10 cellular contexts compared by ENCODE assay signal in genomic region chr2:85712849-85713612, GRCh38. TPM values are rescaled to one million over a fixed set of nuclear protein-coding genes. Genes with fewer than 3 reads are reported as not detected.
DNase-seq lines count a peak whose midpoint lies in the region; ATAC-seq and TF ChIP-seq lines count a peak whose summit lies in the region.
"Had no signal": no experiment of that assay in that cellular context is flagged by ENCODE, and none has a peak within 500 bp of the region (broad histone marks: within the 10 kb centered on the region; RNA-seq: fewer than 3 reads in every experiment).

No MANE protein-coding gene starts in this region.

- no peaks in the 10 kb centered on the region for H3K27me3 ChIP-seq in breast epithelium
- peaks cover 3% of the 10 kb centered on the region for H3K27me3 ChIP-seq in skeletal muscle satellite cell (ENCODE audit: control insufficient read depth, insufficient read depth, low read length)

- DNase-seq in EH (ENCODE audit: low read depth) (peak; percentile 48), breast epithelium (ENCODE audit: low spot score in 2 of 2) (no peak), hypothalamus (lab: John Stamatoyannopoulos, UW) (peak in 29 of 51 donors; percentile 22 to 75 (median 43))
- DNase-seq: T-cell had no signal

- H3K9me3 ChIP-seq in breast epithelium = no peaks in the 10 kb centered on the region
- H3K9me3 ChIP-seq in skeletal muscle satellite cell (replicated peaks; ENCODE audit: low read length) = no peaks in the 10 kb centered on the region

- H3K36me3 Mint-ChIP-seq in stimulated activated memory B cell treated with anti-CD40 and anti-IgM and Interleukin-4, amounts not matched to agents 10 μg/mL and 1 μg/mL and 100 μg/mL, for 72 hours = no peaks in the 10 kb centered on the region
- H3K36me3 Mint-ChIP-seq: T-cell had no signal

- intact Hi-C loops in breast epithelium (cut with DNase I; ENCODE audit: low total_unique reads) = no loop called here

- no peak for TF ChIP-seq POLR2A in breast epithelium (IDR thresholded peaks at IDR 0.05)

- no peak overlapping the region for H3K4me3 Mint-ChIP-seq in stimulated activated memory B cell treated with anti-CD40 and anti-IgM and Interleukin-4, amounts not matched to agents 10 μg/mL and 1 μg/mL and 100 μg/mL, for 72 hours
- H3K4me3 Mint-ChIP-seq: T-cell had no signal

- H3K4me1 Mint-ChIP-seq in stimulated activated memory B cell treated with anti-CD40 and anti-IgM and Interleukin-4, amounts not matched to agents 10 μg/mL and 1 μg/mL and 100 μg/mL, for 72 hours = no peaks in the 10 kb centered on the region

- H3K27me3 Mint-ChIP-seq in stimulated activated memory B cell treated with anti-CD40 and anti-IgM and Interleukin-4, amounts not matched to agents 10 μg/mL and 1 μg/mL and 100 μg/mL, for 72 hours = peaks cover 44% of the 10 kb centered on the region

- no peak for ATAC-seq in GM18909 (IDR thresholded peaks at IDR 0.05; ENCODE audit: poor library complexity, unreplicated experiment)
- ATAC-seq in GM21717 (IDR thresholded peaks at IDR 0.05; ENCODE audit: unreplicated experiment) = no peak
- ATAC-seq in HG02885 (IDR thresholded peaks at IDR 0.05; ENCODE audit: poor library complexity, unreplicated experiment) = no peak
- no peak for ATAC-seq in stimulated activated memory B cell treated with anti-CD40 and anti-IgM and Interleukin-4, amounts not matched to agents 10 μg/mL and 1 μg/mL and 100 μg/mL, for 72 hours
- ATAC-seq: T-cell had no signal

- H3K4me1 ChIP-seq in breast epithelium (no peaks in the 10 kb centered on the region), skeletal muscle satellite cell (ENCODE audit: control insufficient read depth, insufficient read depth, low read length) (peaks cover 40% of the 10 kb centered on the region)

- no peaks in the 10 kb centered on the region for H3K9me3 Mint-ChIP-seq in stimulated activated memory B cell treated with anti-CD40 and anti-IgM and Interleukin-4, amounts not matched to agents 10 μg/mL and 1 μg/mL and 100 μg/mL, for 72 hours
- H3K9me3 Mint-ChIP-seq: T-cell had no signal

- no peak for TF ChIP-seq CTCF in breast epithelium (IDR thresholded peaks at IDR 0.05)

- no peak overlapping the region for H3K27ac Mint-ChIP-seq in stimulated activated memory B cell treated with anti-CD40 and anti-IgM and Interleukin-4, amounts not matched to agents 10 μg/mL and 1 μg/mL and 100 μg/mL, for 72 hours
- H3K27ac Mint-ChIP-seq: T-cell had no signal

- H3K4me2 ChIP-seq in skeletal muscle satellite cell (ENCODE audit: low read length) = peak overlapping the region; percentile 1

- H3K36me3 ChIP-seq in breast epithelium (no peaks in the 10 kb centered on the region), skeletal muscle satellite cell (ENCODE audit: insufficient read depth, low read length) (no peaks in the 10 kb centered on the region)

- H3K4me3 ChIP-seq in breast epithelium (no peak overlapping the region), skeletal muscle satellite cell (ENCODE audit: low read length) (no peak overlapping the region)

- peak overlapping the region; percentile 8 for H3K9ac ChIP-seq in skeletal muscle satellite cell (ENCODE audit: low read depth, low read length)

- peak overlapping the region; percentile 33 to 83 for H3K27ac ChIP-seq in breast epithelium

RNA-seq across cellular contexts. Expression of gene GNLY, which starts 18.9 kb away (rescaled TPM):
- 1 to 10 TPM; 2.0 to 2.6 (median 2.1) TPM for total RNA-seq in breast epithelium
- total RNA-seq in skeletal muscle satellite cell (2012; rRNA removed) = 0.22 TPM in 1 of 2 replicates, not detected in the other
- total RNA-seq: glomerular endothelial cell had no signal

RNA-seq across cellular contexts. Expression of gene ATOH8, which starts 40.8 kb away (rescaled TPM):
- total RNA-seq in breast epithelium = 100 to 1,000 TPM in 1 of 3 donors, 10 to 100 TPM in 2; 20.8 to 167 (median 46.2) TPM
- total RNA-seq in skeletal muscle satellite cell (2012; rRNA removed) = 36.3 and 44.6 TPM in 2 replicates

RNA-seq across cellular contexts. Expression of gene SFTPB, which starts 45.0 kb away (rescaled TPM):
- total RNA-seq in breast epithelium = 1 to 10 TPM in 1 of 3 donors, not detected in 2; 3.7 TPM
- 0.51 TPM in 1 of 2 replicates, not detected in the other for total RNA-seq in skeletal muscle satellite cell (2012; rRNA removed)
- total RNA-seq: glomerular endothelial cell had no signal

Comparison
In these comparisons a context has a peak if more than half of its experiments do, and no peak if none do; other contexts are left out.
1. DNase-seq: peak in EH (single experiment) and hypothalamus (29 of 51); none in breast epithelium (0 of 2).